22 cellular contexts compared by ENCODE assay signal in the genomic region with DNA sequence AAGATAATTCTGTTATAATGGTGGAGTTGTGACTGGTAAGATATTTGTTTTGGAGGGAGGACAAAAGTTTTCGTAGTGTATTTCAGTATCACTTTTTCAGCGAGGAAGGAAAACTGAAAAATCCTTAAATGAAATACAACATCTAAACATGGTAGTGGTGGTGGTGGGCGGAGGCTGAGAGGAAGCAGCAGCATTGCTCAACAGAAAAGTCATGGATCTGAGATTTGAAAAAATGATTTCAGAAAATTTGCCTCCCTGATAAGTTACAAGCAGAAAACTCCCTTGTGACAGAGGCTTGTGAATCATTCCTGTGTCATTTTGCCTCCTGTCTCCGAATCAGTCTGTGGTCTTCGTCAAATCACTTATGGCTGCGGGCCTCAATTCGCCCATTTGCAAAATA. TPM values are rescaled to one million over a fixed set of nuclear protein-coding genes. Genes with fewer than 3 reads are reported as not detected.
DNase-seq lines count a peak whose midpoint lies in the region; ATAC-seq and TF ChIP-seq lines count a peak whose summit lies in the region.
"Had no signal": no experiment of that assay in that cellular context is flagged by ENCODE, and none has a peak within 500 bp of the region (broad histone marks: within the 10 kb centered on the region; RNA-seq: fewer than 3 reads in every experiment).

No MANE protein-coding gene starts in this region.

- TF ChIP-seq CTCF in GM20000 (IDR thresholded peaks at IDR 0.05; ENCODE audit: extremely low read depth, missing control alignments): no peak

- no peaks in the 10 kb centered on the region for H3K27me3 Mint-ChIP-seq in activated naive CD8-positive, alpha-beta T cell
- H3K27me3 Mint-ChIP-seq in activated naive CD8-positive, alpha-beta T cell treated with anti-CD3 and anti-CD28 coated beads for 36 hours: no peaks in the 10 kb centered on the region
- no peaks in the 10 kb centered on the region for H3K27me3 Mint-ChIP-seq in T-helper 17 cell
- H3K27me3 Mint-ChIP-seq in natural killer cell treated with Interleukin-12 subunit alpha and Interleukin-12 subunit beta and Interleukin-15 and Interleukin-18, amount 100 ng/mL, for 72 hours: no peaks in the 10 kb centered on the region
- H3K27me3 Mint-ChIP-seq: naive thymus-derived CD8-positive, alpha-beta T cell had no signal

- ATAC-seq in T-helper 17 cell (no peak), HG03571 (IDR thresholded peaks at IDR 0.05; ENCODE audit: unreplicated experiment) (no peak), GM19467 (IDR thresholded peaks at IDR 0.05; ENCODE audit: unreplicated experiment) (no peak)
- ATAC-seq in natural killer cell treated with Interleukin-12 subunit alpha and Interleukin-12 subunit beta and Interleukin-15 and Interleukin-18, amount 100 ng/mL, for 72 hours: no peak

- peaks cover 39% of the 10 kb centered on the region for H3K4me1 Mint-ChIP-seq in activated naive CD8-positive, alpha-beta T cell (ENCODE audit: low read depth)
- peaks cover 28% of the 10 kb centered on the region for H3K4me1 Mint-ChIP-seq in activated naive CD8-positive, alpha-beta T cell treated with anti-CD3 and anti-CD28 coated beads for 36 hours
- H3K4me1 Mint-ChIP-seq in T-helper 17 cell: peaks cover 33% of the 10 kb centered on the region
- peaks cover 27 to 34% of the 10 kb centered on the region in 2 donors for H3K4me1 Mint-ChIP-seq in natural killer cell treated with Interleukin-12 subunit alpha and Interleukin-12 subunit beta and Interleukin-15 and Interleukin-18, amount 100 ng/mL, for 72 hours (ENCODE audit: low read depth in 2 of 2)

- H3K27ac Mint-ChIP-seq in activated naive CD8-positive, alpha-beta T cell: peak overlapping the region; percentile 51
- no peak overlapping the region for H3K27ac Mint-ChIP-seq in activated naive CD8-positive, alpha-beta T cell treated with anti-CD3 and anti-CD28 coated beads for 36 hours
- peak overlapping the region; percentile 96 for H3K27ac Mint-ChIP-seq in T-helper 17 cell
- no peak overlapping the region for H3K27ac Mint-ChIP-seq in natural killer cell treated with Interleukin-12 subunit alpha and Interleukin-12 subunit beta and Interleukin-15 and Interleukin-18, amount 100 ng/mL, for 72 hours

- peak overlapping the region; percentile 42 for H3K4me3 Mint-ChIP-seq in activated naive CD8-positive, alpha-beta T cell
- H3K4me3 Mint-ChIP-seq in activated naive CD8-positive, alpha-beta T cell treated with anti-CD3 and anti-CD28 coated beads for 36 hours: no peak overlapping the region
- no peak overlapping the region for H3K4me3 Mint-ChIP-seq in T-helper 17 cell
- H3K4me3 Mint-ChIP-seq in natural killer cell treated with Interleukin-12 subunit alpha and Interleukin-12 subunit beta and Interleukin-15 and Interleukin-18, amount 100 ng/mL, for 72 hours: peak overlapping the region; percentile 33

- no peak for DNase-seq in activated naive CD8-positive, alpha-beta T cell treated with anti-CD3 and anti-CD28 coated beads for 36 hours
- DNase-seq in T-helper 17 cell (no peak), middle frontal gyrus (ENCODE audit: extremely low spot score, low spot score) (no peak), GM20000 (ENCODE audit: low spot score) (no peak)
- DNase-seq in natural killer cell treated with Interleukin-12 subunit alpha and Interleukin-12 subunit beta and Interleukin-15 and Interleukin-18, amount 100 ng/mL, for 72 hours (ENCODE audit: low spot score): no peak
- DNase-seq: activated CD4-positive, alpha-beta T cell treated with anti-CD3 and anti-CD28 coated beads for 4 hours; activated CD8-positive, alpha-beta memory T cell treated with anti-CD3 and anti-CD28 coated beads, Interleukin-2, amount 50 U/mL, for 4 hours; DMS79 treated with DMSO at 0.1 percent for 48 hours; H7; hippocampal formation; kidney; naive thymus-derived CD8-positive, alpha-beta T cell; NCI-H1105; NCI-H2107; NCI-H69; retina; stimulated activated naive CD4-positive, alpha-beta T cell; thyroid gland had no signal

- peaks cover 2% of the 10 kb centered on the region for H3K36me3 Mint-ChIP-seq in activated naive CD8-positive, alpha-beta T cell
- H3K36me3 Mint-ChIP-seq in activated naive CD8-positive, alpha-beta T cell treated with anti-CD3 and anti-CD28 coated beads for 36 hours: peaks cover 7% of the 10 kb centered on the region
- peaks cover 6% of the 10 kb centered on the region for H3K36me3 Mint-ChIP-seq in T-helper 17 cell (ENCODE audit: low read depth)
- peaks cover 4% of the 10 kb centered on the region for H3K36me3 Mint-ChIP-seq in natural killer cell treated with Interleukin-12 subunit alpha and Interleukin-12 subunit beta and Interleukin-15 and Interleukin-18, amount 100 ng/mL, for 72 hours

- H3K9me3 ChIP-seq in T-helper 17 cell (ENCODE audit: control insufficient read depth, low read length, poor library complexity, severe bottlenecking): no peaks in the 10 kb centered on the region
- H3K9me3 ChIP-seq: ascending aorta, thyroid gland had no signal

- no peaks in the 10 kb centered on the region for H3K9me3 Mint-ChIP-seq in activated naive CD8-positive, alpha-beta T cell (ENCODE audit: low read depth)
- H3K9me3 Mint-ChIP-seq in activated naive CD8-positive, alpha-beta T cell treated with anti-CD3 and anti-CD28 coated beads for 36 hours: no peaks in the 10 kb centered on the region
- H3K9me3 Mint-ChIP-seq in natural killer cell treated with Interleukin-12 subunit alpha and Interleukin-12 subunit beta and Interleukin-15 and Interleukin-18, amount 100 ng/mL, for 72 hours: no peaks in the 10 kb centered on the region

RNA-seq across cellular contexts. Expression of a gene that starts 0.9 kb away (rescaled TPM):
- 10 to 100 TPM; 37.7 to 43.6 TPM for total RNA-seq in activated naive CD8-positive, alpha-beta T cell treated with anti-CD3 and anti-CD28 coated beads for 36 hours
- 100 to 1,000 TPM; 129 to 139 TPM for total RNA-seq in T-helper 17 cell
- total RNA-seq in natural killer cell treated with Interleukin-12 subunit alpha and Interleukin-12 subunit beta and Interleukin-15 and Interleukin-18, amount 100 ng/mL, for 72 hours: 10 to 100 TPM; 39.3 to 48.4 TPM

RNA-seq across cellular contexts. Expression of a gene that starts 53.7 kb away (rescaled TPM):
- total RNA-seq in activated naive CD8-positive, alpha-beta T cell treated with anti-CD3 and anti-CD28 coated beads for 36 hours: 10 to 100 TPM; 52.0 to 59.5 TPM
- total RNA-seq in T-helper 17 cell: 10 to 100 TPM; 27.3 to 45.6 TPM
- total RNA-seq in natural killer cell treated with Interleukin-12 subunit alpha and Interleukin-12 subunit beta and Interleukin-15 and Interleukin-18, amount 100 ng/mL, for 72 hours: 10 to 100 TPM; 29.7 to 70.0 TPM

Comparison
In these comparisons a context has a peak if more than half of its experiments do, and no peak if none do; other contexts are left out.
1. H3K27ac Mint-ChIP-seq: peak in activated naive CD8-positive, alpha-beta T cell (single experiment) and T-helper 17 cell (single experiment); none in activated naive CD8-positive, alpha-beta T cell treated with anti-CD3 and anti-CD28 coated beads for 36 hours (single experiment) and natural killer cell treated with Interleukin-12 subunit alpha and Interleukin-12 subunit beta and Interleukin-15 and Interleukin-18, amount 100 ng/mL, for 72 hours (0 of 2).
2. H3K4me3 Mint-ChIP-seq: peak in activated naive CD8-positive, alpha-beta T cell (single experiment) and natural killer cell treated with Interleukin-12 subunit alpha and Interleukin-12 subunit beta and Interleukin-15 and Interleukin-18, amount 100 ng/mL, for 72 hours (single experiment); none in activated naive CD8-positive, alpha-beta T cell treated with anti-CD3 and anti-CD28 coated beads for 36 hours (single experiment) and T-helper 17 cell (single experiment).